Comparison of ENCODE assay signal across 12 cellular contexts in the genomic region with DNA sequence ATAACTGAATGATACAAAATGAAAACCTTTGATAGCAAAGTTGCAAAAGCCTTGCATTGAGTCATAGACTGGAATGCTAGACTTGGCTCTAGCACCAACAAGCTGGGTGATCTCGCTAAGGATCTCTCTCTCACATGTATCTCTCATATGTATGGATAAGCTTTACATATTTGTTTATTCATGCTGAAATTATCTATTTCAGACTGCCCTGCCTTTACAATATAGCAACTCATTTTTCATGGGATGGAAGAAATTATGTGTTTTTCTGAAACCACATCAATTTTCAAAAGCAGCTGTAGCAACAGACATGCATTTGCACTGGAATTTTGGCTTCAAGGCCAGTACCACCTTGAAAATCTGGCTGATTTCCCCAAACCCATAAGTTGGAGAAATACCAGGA. TPM values are rescaled to one million over a fixed set of nuclear protein-coding genes. Genes with fewer than 3 reads are reported as not detected.
DNase-seq lines count a peak whose midpoint lies in the region; ATAC-seq and TF ChIP-seq lines count a peak whose summit lies in the region.
"Had no signal": no experiment of that assay in that cellular context is flagged by ENCODE, and none has a peak within 500 bp of the region (broad histone marks: within the 10 kb centered on the region; RNA-seq: fewer than 3 reads in every experiment).

No MANE protein-coding gene starts in this region.

- peaks cover 12% of the 10 kb centered on the region for H3F3A ChIP-seq in SK-N-SH (replicated peaks; ENCODE audit: insufficient read depth)

- H4K20me1 ChIP-seq in SK-N-SH (ENCODE audit: insufficient read depth), result no peaks in the 10 kb centered on the region
- no peaks in the 10 kb centered on the region for H4K20me1 ChIP-seq in osteoblast (ENCODE audit: insufficient read depth, low read length)

- H3K36me3 ChIP-seq in ACC112 (ENCODE audit: insufficient read depth, low read length) (no peaks in the 10 kb centered on the region), SK-N-SH (replicated peaks in 1 of 2; ENCODE audit: control insufficient read depth in 1 of 2, insufficient read depth in 2 of 2, low read length in 1 of 2) (no peaks in the 10 kb centered on the region), osteoblast (ENCODE audit: insufficient read depth, low read length) (no peaks in the 10 kb centered on the region)

- CTCF ChIA-PET in SK-N-SH (lab: Yijun Ruan, JAX), result no interaction called here

- intact Hi-C loops in left colon (cut with DNase I, micrococcal nuclease), result no loop called here

- no peak for TF ChIP-seq RAD21 in SK-N-SH (IDR thresholded peaks at IDR 0.05; ENCODE audit: low read length)

- no peaks in the 10 kb centered on the region for H3K9me3 ChIP-seq in SK-N-SH
- H3K9me3 ChIP-seq in osteoblast (ENCODE audit: low read depth, low read length), result no peaks in the 10 kb centered on the region

- H2AFZ ChIP-seq in ACC112 (ENCODE audit: low read length, unreplicated experiment), result no peak overlapping the region
- no peak overlapping the region for H2AFZ ChIP-seq in SK-N-SH (ENCODE audit: low read depth)
- no peak overlapping the region for H2AFZ ChIP-seq in osteoblast (ENCODE audit: low read length)

- TF ChIP-seq CTCF in SK-N-SH (IDR thresholded peaks at IDR 0.05), result no peak
- TF ChIP-seq CTCF in fibroblast of pulmonary artery (IDR thresholded peaks at IDR 0.05; ENCODE audit: low read length, missing control alignments), result no peak
- TF ChIP-seq CTCF in osteoblast (IDR thresholded peaks at IDR 0.05; ENCODE audit: extremely low read depth, low read depth, low read length), result no peak

- H3K27me3 ChIP-seq in ACC112 (ENCODE audit: insufficient read depth, low read length) (no peaks in the 10 kb centered on the region), SK-N-SH (ENCODE audit: insufficient read depth) (no peaks in the 10 kb centered on the region), osteoblast (ENCODE audit: insufficient read depth, low read length) (no peaks in the 10 kb centered on the region)

- H3K27ac ChIP-seq in ACC112 (ENCODE audit: low read depth, low read length) (peak overlapping the region; percentile 93), SK-N-SH (ENCODE audit: low read depth in 2 of 2, low read length in 1 of 2) (peak overlapping the region in 1 of 2 experiments; percentile 70; a peak in 3 of 4 replicates), osteoblast (ENCODE audit: low read depth, low read length) (no peak overlapping the region)

- 26% methylated on average over 1 of the region's 1 CpG for WGBS in SK-N-SH (ENCODE audit: low lambda C conversion rate)

- H3K4me3 ChIP-seq in ACC112 (ENCODE audit: low read depth, low read length) (peak overlapping the region; percentile 50; the same call in 1 of the 2 replicates), SK-N-SH (ENCODE audit: low read depth in 2 of 2, low read length in 1 of 2) (no peak overlapping the region), fibroblast of pulmonary artery (replicated peaks; ENCODE audit: low read depth, low read length) (no peak overlapping the region), osteoblast (ENCODE audit: insufficient read depth, low read length) (no peak overlapping the region)

- H3K4me1 ChIP-seq in ACC112 (ENCODE audit: control insufficient read depth, insufficient read depth, low read length, unreplicated experiment), result peaks cover 35% of the 10 kb centered on the region
- no peaks in the 10 kb centered on the region for H3K4me1 ChIP-seq in SK-N-SH (ENCODE audit: control insufficient read depth in 1 of 2, insufficient read depth in 2 of 2, low read depth in 1 of 2, low read length in 1 of 2)
- H3K4me1 ChIP-seq in osteoblast (ENCODE audit: insufficient read depth, low read length), result peaks cover 8% of the 10 kb centered on the region

- H3K9ac ChIP-seq in SK-N-SH, result no peak overlapping the region

- TF ChIP-seq EP300 in SK-N-SH (IDR thresholded peaks at IDR 0.05; ENCODE audit: borderline replicate concordance in 1 of 2, low read depth in 1 of 2, low read length in 1 of 2), result no peak

- DNase-seq in SK-N-SH (no peak), fibroblast of pulmonary artery (ENCODE audit: low read depth) (peak; percentile 78), osteoblast (ENCODE audit: insufficient read length, low spot score, missing footprints) (peak; percentile 49), middle frontal gyrus (ENCODE audit: extremely low spot score, low spot score) (no peak), left colon (no peak)
- DNase-seq in stimulated activated naive CD4-positive, alpha-beta T cell (lab: John Stamatoyannopoulos, UW), result no peak
- DNase-seq: DMS79, left cardiac atrium, NCI-H187 had no signal

- H3K9me2 ChIP-seq in SK-N-SH, result no peaks in the 10 kb centered on the region

- H3K4me2 ChIP-seq in SK-N-SH (peak overlapping the region; percentile 46; the same call in 1 of the 2 replicates), osteoblast (ENCODE audit: insufficient read depth, low read length) (no peak overlapping the region)

- H3K79me2 ChIP-seq in ACC112 (ENCODE audit: control insufficient read depth, insufficient read depth, low read length, unreplicated experiment), result no peaks in the 10 kb centered on the region
- H3K79me2 ChIP-seq in SK-N-SH (ENCODE audit: insufficient read depth), result no peaks in the 10 kb centered on the region
- H3K79me2 ChIP-seq in osteoblast (ENCODE audit: insufficient read depth, low read length), result no peaks in the 10 kb centered on the region

- POLR2A ChIA-PET in SK-N-SH (lab: Yijun Ruan, JAX), result no interaction called here

- ATAC-seq in HG03280 (IDR thresholded peaks at IDR 0.05; ENCODE audit: unreplicated experiment) (no peak), left colon (no peak)

TF ChIP-seq in SK-N-SH, 30 proteins besides CTCF, POLR2A, EP300 and RAD21:
- TF ChIP-seq FOSL2 (IDR thresholded peaks at IDR 0.05; ENCODE audit: borderline replicate concordance, low read depth) (0 out of 2 replicates have a peak, but pooled peaks have one; percentile 33), SMC3 (IDR thresholded peaks at IDR 0.05; ENCODE audit: low read depth, low read length) (no peak), TCF12 (IDR thresholded peaks at IDR 0.05) (peak; percentile 63), JUND (IDR thresholded peaks at IDR 0.05) (no peak), FOXJ3 (CRISPR knock-in tag; IDR thresholded peaks at IDR 0.05) (no peak), SIN3A (IDR thresholded peaks at IDR 0.05; ENCODE audit: borderline replicate concordance, low read depth, low read length) (no peak), RFX5 (IDR thresholded peaks at IDR 0.05; ENCODE audit: low read length) (no peak), NFIC (IDR thresholded peaks at IDR 0.05; ENCODE audit: borderline replicate concordance) (peak; percentile 51; the same call in 1 of the 2 replicates), MXI1 (IDR thresholded peaks at IDR 0.05; ENCODE audit: low read depth, low read length) (no peak)

RNA-seq across cellular contexts. Expression of gene RERG, which starts 11.4 kb away (rescaled TPM):
- polyA plus RNA-seq in SK-N-SH (2012; rRNA removed), result 0.49 and 0.84 TPM in 2 replicates
- polyA plus RNA-seq in SK-N-SH (2012; cell fraction: cytosol; rRNA removed), result 0.62 and 0.75 TPM in 2 replicates
- polyA plus RNA-seq in SK-N-SH (2012; cell fraction: nucleus; rRNA removed), result 0.48 and 0.99 TPM in 2 replicates
- 0.29 TPM in 1 of 2 replicates, not detected in the other for total RNA-seq in osteoblast
- total RNA-seq in left colon, result 1 to 10 TPM in 1 of 2 donors, under 1 TPM in 1; 0.85 to 4.1 TPM
- total RNA-seq: A172 had no signal

Comparison
In these comparisons a context has a peak if more than half of its experiments do, and no peak if none do; other contexts are left out.
1. DNase-seq: peak in fibroblast of pulmonary artery (single experiment) and osteoblast (single experiment); none in SK-N-SH (single experiment), middle frontal gyrus (single experiment), left colon (0 of 2) and stimulated activated naive CD4-positive, alpha-beta T cell (0 of 6).